Comparison of ENCODE assay signal across 19 cellular contexts in genomic region chr15:29123171-29123570, GRCh38.
"Had no signal": no experiment of that assay in that cellular context is flagged by ENCODE, and none has a peak within 500 bp of the region (broad histone marks: within the 10 kb centered on the region; RNA-seq: fewer than 3 reads in every experiment).

No MANE protein-coding gene starts in this region.

- H3K36me3 Mint-ChIP-seq: natural killer cell treated with Interleukin-12 subunit alpha and Interleukin-12 subunit beta and Interleukin-15 and Interleukin-18, amount 100 ng/mL, for 72 hours had no signal

- H3K4me3 Mint-ChIP-seq: natural killer cell treated with Interleukin-12 subunit alpha and Interleukin-12 subunit beta and Interleukin-15 and Interleukin-18, amount 100 ng/mL, for 72 hours had no signal

- H3K27ac Mint-ChIP-seq: natural killer cell treated with Interleukin-12 subunit alpha and Interleukin-12 subunit beta and Interleukin-15 and Interleukin-18, amount 100 ng/mL, for 72 hours had no signal

- DNase-seq: caudate nucleus; cortex of kidney; effector CD8-positive, alpha-beta T cell; mesenchymal stem cell; midbrain; stimulated activated CD4-positive, alpha-beta T cell treated with anti-CD3 and anti-CD28 coated beads, Interleukin-12 subunit alpha, Interleukin-12 subunit beta, amount 100 ng/mL, for 4 hours; stimulated activated naive CD4-positive, alpha-beta T cell; stomach; substantia nigra; trophoblast cell had no signal

- H3K9me3 Mint-ChIP-seq: natural killer cell treated with Interleukin-12 subunit alpha and Interleukin-12 subunit beta and Interleukin-15 and Interleukin-18, amount 100 ng/mL, for 72 hours had no signal

- H3K9me3 ChIP-seq: prostate gland, stomach, thoracic aorta had no signal

- H3K4me2 ChIP-seq: hepatocyte had no signal

- H3K36me3 ChIP-seq: prostate gland, stomach, thoracic aorta had no signal

- H3K27ac ChIP-seq: hepatocyte, parathyroid adenoma, prostate gland, skin epidermis, stomach, thoracic aorta had no signal

- H3K4me1 ChIP-seq: parathyroid adenoma, prostate gland, stomach had no signal

- ATAC-seq: natural killer cell treated with Interleukin-12 subunit alpha and Interleukin-12 subunit beta and Interleukin-15 and Interleukin-18, amount 100 ng/mL, for 72 hours; sciatic nerve had no signal

- H3K9ac ChIP-seq: parathyroid adenoma had no signal

- H3K4me3 ChIP-seq: dorsolateral prefrontal cortex, hepatocyte, lung, prostate gland, skin epidermis, stomach, thoracic aorta had no signal

- H2AFZ ChIP-seq: hepatocyte, parathyroid adenoma had no signal

- H3K27me3 ChIP-seq: dorsolateral prefrontal cortex, hepatocyte had no signal
